14 cellular contexts compared by ENCODE assay signal in genomic region chr20:58908941-58909340, GRCh38. TPM values are rescaled to one million over a fixed set of nuclear protein-coding genes. Genes with fewer than 3 reads are reported as not detected.
DNase-seq lines count a peak whose midpoint lies in the region; ATAC-seq, FAIRE-seq and TF ChIP-seq lines count a peak whose summit lies in the region.
"Had no signal": no experiment of that assay in that cellular context is flagged by ENCODE, and none has a peak within 500 bp of the region (broad histone marks: within the 10 kb centered on the region; RNA-seq: fewer than 3 reads in every experiment).

No MANE protein-coding gene starts in this region.

- peak overlapping the region; percentile 74 to 95 (median 88) for H3K4me2 ChIP-seq in BLaER1 treated with 17β-estradiol and CSF1 and Interleukin-3, amounts not matched to agents 10 nM and 100 nM
- no peak overlapping the region for H3K4me2 ChIP-seq in PC-9

- peaks cover 0 to 6% (median 0%) of the 10 kb centered on the region in 11 experiments; a peak in 1 of 22 replicates for H3K9me3 ChIP-seq in BLaER1 treated with 17β-estradiol and CSF1 and Interleukin-3, amounts not matched to agents 10 nM and 100 nM (replicated peaks in 1 of 11)
- H3K9me3 ChIP-seq in gastroesophageal sphincter = no peaks in the 10 kb centered on the region
- no peaks in the 10 kb centered on the region for H3K9me3 ChIP-seq in gastrocnemius medialis
- no peaks in the 10 kb centered on the region for H3K9me3 ChIP-seq in PC-9 (ENCODE audit: insufficient read depth, low read depth)
- H3K9me3 ChIP-seq: vagina had no signal

- in situ Hi-C loops in gastrocnemius medialis (cut with MboI; ENCODE audit: low sequenced_read_pairs in 4 of 4) = no loop called here

- ATAC-seq in gastroesophageal sphincter = no peak
- no peak for ATAC-seq in gastrocnemius medialis
- ATAC-seq in GM21723 (IDR thresholded peaks at IDR 0.05; ENCODE audit: unreplicated experiment) = no peak

- no peaks in the 10 kb centered on the region for H3K9me2 ChIP-seq in PC-9 (ENCODE audit: insufficient read depth)

- POLR2A ChIA-PET in PC-9 (lab: Charles Lee; ENCODE audit: unreplicated experiment) = no interaction called here

- peaks cover 66 to 83% (median 77%) of the 10 kb centered on the region in 11 experiments for H3K36me3 ChIP-seq in BLaER1 treated with 17β-estradiol and CSF1 and Interleukin-3, amounts not matched to agents 10 nM and 100 nM
- H3K36me3 ChIP-seq in gastroesophageal sphincter (peaks cover 4 to 77% of the 10 kb centered on the region in 2 donors), gastrocnemius medialis (peaks cover 0 to 61% of the 10 kb centered on the region in 2 donors), PC-9 (ENCODE audit: low read depth) (peaks cover 66% of the 10 kb centered on the region)

- CTCF ChIA-PET in PC-9 (lab: Charles Lee) = interaction anchor here (0.6 kb wide), 1 partner anchor 1291 kb away, joined by 7 read pairs; no protein-coding TSS in a partner anchor

- peak overlapping the region in 8 of 10 experiments; percentile 21 to 48 (median 32); a peak in 7 of 20 replicates for H3K4me3 ChIP-seq in BLaER1 treated with 17β-estradiol and CSF1 and Interleukin-3, amounts not matched to agents 10 nM and 100 nM
- H3K4me3 ChIP-seq in gastroesophageal sphincter (no peak overlapping the region), gastrocnemius medialis (no peak overlapping the region), PC-9 (no peak overlapping the region)
- H3K4me3 ChIP-seq: vagina had no signal

- TF ChIP-seq CTCF in gastroesophageal sphincter (IDR thresholded peaks at IDR 0.05) (no peak), gastrocnemius medialis (IDR thresholded peaks at IDR 0.05 in 4 of 5, conservative IDR thresholded peaks at IDR 0.05 in 1 of 5) (no peak), PC-9 (conservative IDR thresholded peaks at IDR 0.05) (no peak)

- FAIRE-seq in HTR-8/SVneo (lab: Jason Lieb, UNC) = peak; percentile 87
- FAIRE-seq: bronchial epithelial cell had no signal

- BruUV-seq in PC-9 (replicated peaks; lab: Mats Ljungman, UMichigan) = no TSS peak

- no peaks in the 10 kb centered on the region for H3K27me3 ChIP-seq in BLaER1 treated with 17β-estradiol and CSF1 and Interleukin-3, amounts not matched to agents 10 nM and 100 nM
- H3K27me3 ChIP-seq in gastroesophageal sphincter (no peaks in the 10 kb centered on the region), gastrocnemius medialis (no peaks in the 10 kb centered on the region), PC-9 (ENCODE audit: insufficient read depth, low read depth) (no peaks in the 10 kb centered on the region)
- H3K27me3 ChIP-seq: vagina had no signal

- intact Hi-C loops in gastrocnemius medialis (cut with DNase I; ENCODE audit: low total_unique reads) (loop anchor here (1.0 to 10.0 kb wide), 3 partner anchors 72 to 1554 kb away; partner anchors contain the start of genes ATP5F1E, NELFCD and RAE1), PC-9 (cut with micrococcal nuclease; ENCODE audit: unreplicated experiment) (no loop called here)

- H3F3A ChIP-seq in PC-9 (ENCODE audit: insufficient read depth, low read depth) = peaks cover 82% of the 10 kb centered on the region

- H3K79me2 ChIP-seq in PC-9 (ENCODE audit: low read depth) = peaks cover 15% of the 10 kb centered on the region

- WGBS in gastroesophageal sphincter (ENCODE audit: low coverage in 1 of 2), 2 donors = 78 to 87% methylated on average over 3 to 9 of the region's 9 CpGs

- TF ChIP-seq EP300 in gastroesophageal sphincter (IDR thresholded peaks at IDR 0.05) = no peak

- TF ChIP-seq POLR2A in gastroesophageal sphincter (IDR thresholded peaks at IDR 0.05) (no peak), gastrocnemius medialis (IDR thresholded peaks at IDR 0.05) (no peak)

- peak overlapping the region; percentile 86 to 95 (median 88) for H3K9ac ChIP-seq in BLaER1 treated with 17β-estradiol and CSF1 and Interleukin-3, amounts not matched to agents 10 nM and 100 nM

- no peak overlapping the region for H2AFZ ChIP-seq in PC-9

- peaks cover 64 to 86% (median 79%) of the 10 kb centered on the region in 10 experiments for H3K4me1 ChIP-seq in BLaER1 treated with 17β-estradiol and CSF1 and Interleukin-3, amounts not matched to agents 10 nM and 100 nM
- H3K4me1 ChIP-seq in gastroesophageal sphincter = peaks cover 16 to 58% (median 22%) of the 10 kb centered on the region in 3 donors
- H3K4me1 ChIP-seq in gastrocnemius medialis = peaks cover 30 to 45% of the 10 kb centered on the region in 2 donors
- H3K4me1 ChIP-seq in PC-9 (replicated peaks; ENCODE audit: insufficient read depth) = peaks cover 30% of the 10 kb centered on the region

- peak overlapping the region; percentile 94 to 99 (median 97); a peak in 21 of 22 replicates for H3K27ac ChIP-seq in BLaER1 treated with 17β-estradiol and CSF1 and Interleukin-3, amounts not matched to agents 10 nM and 100 nM
- H3K27ac ChIP-seq in gastroesophageal sphincter (peak overlapping the region in 3 of 4 donors; percentile 32 to 80 (median 72)), gastrocnemius medialis (peak overlapping the region; percentile 84 to 99 (median 96)), caudate nucleus (ENCODE audit: low read depth, low read length) (no peak overlapping the region), PC-9 (no peak overlapping the region)

- no peak for DNase-seq in HTR-8/SVneo (ENCODE audit: insufficient read length, low spot score)
- peak in 1 of 2 donors; percentile 19 for DNase-seq in gastrocnemius medialis
- DNase-seq in caudate nucleus (lab: John Stamatoyannopoulos, UW) = no peak
- no peak for DNase-seq in PC-9
- no peak for DNase-seq in anterior cingulate cortex (lab: John Stamatoyannopoulos, UW)
- DNase-seq: activated CD4-positive, alpha-beta T cell treated with anti-CD3 and anti-CD28 coated beads, Interleukin-2, amount 50 U/mL, for 4 hours; AML-193; NCI-H187 treated with DMSO at 0.1 percent for 48 hours; NCI-H69 had no signal

- peaks cover 0 to 65% (median 1%) of the 10 kb centered on the region in 11 experiments; a peak in 7 of 22 replicates for H4K20me1 ChIP-seq in BLaER1 treated with 17β-estradiol and CSF1 and Interleukin-3, amounts not matched to agents 10 nM and 100 nM
- no peaks in the 10 kb centered on the region; the same call in 1 of the 2 replicates for H4K20me1 ChIP-seq in PC-9 (ENCODE audit: insufficient read depth)

RNA-seq across cellular contexts. Expression of gene GNAS, which starts 56.4 kb away (rescaled TPM):
- total RNA-seq in gastroesophageal sphincter (100 to 1,000 TPM; 521 to 893 (median 652) TPM), gastrocnemius medialis (100 to 1,000 TPM; 513 to 854 (median 781) TPM), PC-9 (2021) (929 and 1,304 TPM in 2 replicates)

RNA-seq across cellular contexts. Expression of gene GNAS-AS1, which starts 58.2 kb away (rescaled TPM):
- total RNA-seq in gastroesophageal sphincter (under 1 TPM in 1 of 4 donors, not detected in 3; 0.19 TPM), gastrocnemius medialis (not detected), PC-9 (2021) (5.7 and 6.8 TPM in 2 replicates)
- total RNA-seq: vagina had no signal

Comparison
In these comparisons a context has a peak if more than half of its experiments do, and no peak if none do; other contexts are left out.
1. H3K27ac ChIP-seq: peak in BLaER1 treated with 17β-estradiol and CSF1 and Interleukin-3, amounts not matched to agents 10 nM and 100 nM (11 of 11), gastroesophageal sphincter (3 of 4) and gastrocnemius medialis (4 of 4); none in caudate nucleus (single experiment) and PC-9 (single experiment).
2. H3K4me3 ChIP-seq: peak in BLaER1 treated with 17β-estradiol and CSF1 and Interleukin-3, amounts not matched to agents 10 nM and 100 nM (8 of 10); none in gastroesophageal sphincter (0 of 2), gastrocnemius medialis (0 of 4) and PC-9 (single experiment).